ENCODE assay signal across 15 cellular contexts in the genomic region with DNA sequence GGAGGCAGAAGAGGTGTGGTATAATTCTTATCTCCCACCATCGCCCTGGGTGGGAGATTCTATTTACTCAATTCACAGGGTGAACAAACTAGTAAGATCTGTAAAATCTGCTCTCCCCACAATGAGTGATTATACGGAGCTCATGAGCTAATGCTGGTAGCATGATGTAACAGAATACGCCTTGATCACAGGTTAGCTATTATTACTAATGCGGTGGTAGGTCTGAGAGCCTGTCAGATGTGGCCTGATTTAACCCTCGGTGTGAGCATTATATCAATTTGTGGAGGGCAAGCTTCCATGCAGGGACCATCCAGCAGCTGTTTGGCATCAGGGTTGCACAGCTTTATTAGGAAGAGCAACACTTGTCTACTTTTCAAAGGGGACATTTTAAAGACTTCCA. TPM values are rescaled to one million over a fixed set of nuclear protein-coding genes. Genes with fewer than 3 reads are reported as not detected.
A peak's percentile ranks its signal among the peaks of the same experiment; 100 is the strongest.
DNase-seq lines count a peak whose midpoint lies in the region; ATAC-seq, FAIRE-seq and TF ChIP-seq lines count a peak whose summit lies in the region.
"Had no signal": no experiment of that assay in that cellular context is flagged by ENCODE, and none has a peak within 500 bp of the region (broad histone marks: within the 10 kb centered on the region; RNA-seq: fewer than 3 reads in every experiment).

No MANE protein-coding gene starts in this region.

- FAIRE-seq in H54 (lab: Jason Lieb, UNC) = no peak

- H3K36me3 ChIP-seq in WERI-Rb-1 = no peaks in the 10 kb centered on the region
- H3K36me3 ChIP-seq: HAP-1 had no signal

- TF ChIP-seq CTCF in WERI-Rb-1 (IDR thresholded peaks at IDR 0.05; ENCODE audit: low read depth, low read length) (no peak), GM10248 (IDR thresholded peaks at IDR 0.05; ENCODE audit: control extremely low read depth, extremely low read depth, low read depth, missing control alignments) (no peak)

- no peak overlapping the region for H3K27ac ChIP-seq in WERI-Rb-1

- DNase-seq in ACHN (peak; percentile 58), HK-2 (ENCODE audit: unreplicated experiment) (peak; percentile 11), WERI-Rb-1 (peak; percentile 21), left kidney (ENCODE audit: low read depth, low spot score) (peak; percentile 19), GM10248 (ENCODE audit: extremely low spot score) (no peak), H54 (ENCODE audit: insufficient read length, low spot score) (no peak), HT-29 (ENCODE audit: low spot score) (no peak)
- DNase-seq: activated CD8-positive, alpha-beta memory T cell treated with anti-CD3 and anti-CD28 coated beads for 24 hours; activated naive CD4-positive, alpha-beta T cell treated with anti-CD3 and anti-CD28 coated beads, Interleukin-2, amount 10 ng/mL, durations not matched to agents 7 days and 5 days had no signal

- H3K27me3 ChIP-seq in WERI-Rb-1 (ENCODE audit: insufficient read depth, low read depth, severe bottlenecking) = no peaks in the 10 kb centered on the region

- in situ Hi-C loops in ACHN (cut with HindIII; ENCODE audit: low pct_ligation_motif_present, low pct_unique_long_range_greater_than_20kb, low sequenced_read_pairs) = no loop called here

- TF ChIP-seq POLR2A in H54 (IDR thresholded peaks at IDR 0.05; ENCODE audit: low read depth, low read length) = no peak

- no peaks in the 10 kb centered on the region for H3K9me3 ChIP-seq in WERI-Rb-1 (ENCODE audit: severe bottlenecking)
- H3K9me3 ChIP-seq: HAP-1 had no signal

- CTCF ChIA-PET in GM10248 (lab: Yijun Ruan, JAX) = interaction anchor here (0.8 to 9.6 kb wide), 4 partner anchors 13 to 196 kb away, joined by 3 to 103 read pairs (median 8); no protein-coding TSS in a partner anchor

- POLR2A ChIA-PET in GM10248 (lab: Yijun Ruan, JAX) = no interaction called here

- H3K4me3 ChIP-seq in WERI-Rb-1 (ENCODE audit: low read depth, low read length) = no peak overlapping the region
- H3K4me3 ChIP-seq: HAP-1 had no signal

- no peak for ATAC-seq in GM19455 (IDR thresholded peaks at IDR 0.05; ENCODE audit: unreplicated experiment)

RNA-seq across cellular contexts. Expression of a gene that starts 18.5 kb away (rescaled TPM):
- not detected in 2 replicates for total RNA-seq in HT-29 (2014; rRNA removed; shearing (Covaris generic))
- total RNA-seq: chondrocyte, G401, osteoblast, ureter had no signal

RNA-seq across cellular contexts. Expression of a gene that starts 32.4 kb away (rescaled TPM):
- 1.0 and 2.6 TPM in 2 replicates for total RNA-seq in HT-29 (2014; rRNA removed; shearing (Covaris generic))

Comparison
In these comparisons a context has a peak if more than half of its experiments do, and no peak if none do; other contexts are left out.
1. DNase-seq: peak in ACHN (single experiment), HK-2 (single experiment), WERI-Rb-1 (single experiment) and left kidney (single experiment); none in GM10248 (single experiment), H54 (single experiment) and HT-29 (single experiment).